In the genomic region with DNA sequence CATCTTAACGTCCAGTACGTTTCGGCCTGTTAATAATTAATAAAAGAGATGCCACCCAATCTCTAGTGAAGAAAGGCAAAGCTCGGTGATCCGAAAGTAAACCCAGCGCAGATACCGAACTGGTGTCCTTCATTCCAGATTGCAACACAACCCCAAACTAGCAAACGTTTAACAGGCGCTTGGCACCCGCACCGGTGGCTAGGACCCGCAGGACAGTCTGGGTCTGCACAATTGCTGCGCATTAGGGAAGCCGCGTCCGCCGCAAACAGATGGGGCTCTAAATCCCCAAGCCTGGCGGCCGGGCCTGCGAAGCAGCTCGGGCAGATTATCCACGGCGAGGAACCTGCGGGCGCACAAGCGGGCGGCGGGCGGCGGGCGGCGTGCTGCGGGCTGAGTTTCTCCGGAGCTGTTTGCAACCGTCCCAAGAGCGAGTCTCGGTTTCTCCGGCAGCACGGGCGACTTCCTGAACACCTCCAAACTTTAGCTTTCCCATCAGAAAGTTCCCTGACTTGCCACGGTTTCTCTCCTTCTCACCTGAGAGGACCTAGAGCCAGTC, we compare ENCODE assay signal across 8 cellular contexts.
DNase-seq lines count a peak whose midpoint lies in the region; ATAC-seq and TF ChIP-seq lines count a peak whose summit lies in the region.

No MANE protein-coding gene starts in this region.

- peak; percentile 65 for DNase-seq in AG08396 (ENCODE audit: low spot score)
- DNase-seq in iPS-NIHi7 (ENCODE audit: extremely low spot score) = peak; percentile 35
- DNase-seq in GM19240 (ENCODE audit: insufficient read length, low spot score) = no peak

- POLR2A ChIA-PET in HEK293 (lab: Yijun Ruan, JAX) = no interaction called here

- peaks cover 48% of the 10 kb centered on the region for H3K4me1 Mint-ChIP-seq in brain

- ATAC-seq in SK-N-SH treated with all-trans-retinoic acid at 6 μM for 48 hours = peak; percentile 61
- no peak for ATAC-seq in HG03457 (IDR thresholded peaks at IDR 0.05; ENCODE audit: unreplicated experiment)

- H3K36me3 ChIP-seq in HEK293 (ENCODE audit: control insufficient read depth in 2 of 2, insufficient read depth in 1 of 2, low read length in 2 of 2) (no peaks in the 10 kb centered on the region), skeletal muscle tissue (ENCODE audit: control insufficient read depth in 3 of 3, insufficient read depth in 3 of 3, low read length in 3 of 3) (no peaks in the 10 kb centered on the region)

- peaks cover 20% of the 10 kb centered on the region for H3K4me1 ChIP-seq in HEK293 (ENCODE audit: control insufficient read depth, insufficient read depth, low read length)
- H3K4me1 ChIP-seq in skeletal muscle tissue (ENCODE audit: control insufficient read depth in 3 of 3, insufficient read depth in 3 of 3, low read length in 3 of 3) = peaks cover 14 to 38% (median 17%) of the 10 kb centered on the region in 3 donors

- H3K4me3 ChIP-seq in HEK293 (ENCODE audit: low read depth, low read length) (peak overlapping the region; percentile 72), skeletal muscle tissue (ENCODE audit: low read length in 3 of 3) (peak overlapping the region; percentile 78 to 84 (median 80))

- TF ChIP-seq CTCF in HEK293 (tag by site-specific recombination; IDR thresholded peaks at IDR 0.05) (no peak; the same call in 1 of the 2 replicates), brain (conservative IDR thresholded peaks at IDR 0.05) (no peak)

- peaks cover 76% of the 10 kb centered on the region for H3K27me3 Mint-ChIP-seq in brain

- H3K4me3 Mint-ChIP-seq in brain = peak overlapping the region; percentile 64 to 86 (median 72)

- CTCF ChIA-PET in HEK293 (lab: Yijun Ruan, JAX) = interaction anchor here (0.5 to 1.2 kb wide), 2 partner anchors 71 to 461 kb away, joined by 3 to 4 read pairs; no protein-coding TSS in a partner anchor

- H3K36me3 Mint-ChIP-seq in brain = no peaks in the 10 kb centered on the region

- peak overlapping the region; percentile 86 to 93 (median 91) for H3K9ac ChIP-seq in skeletal muscle tissue (ENCODE audit: low read depth in 1 of 3, low read length in 3 of 3)

- no peaks in the 10 kb centered on the region for H3K9me3 ChIP-seq in HEK293 (ENCODE audit: control insufficient read depth, insufficient read depth, low read depth, low read length)
- no peaks in the 10 kb centered on the region for H3K9me3 ChIP-seq in skeletal muscle tissue (ENCODE audit: control insufficient read depth in 3 of 3, low read length in 3 of 3)

- H3K27ac ChIP-seq in HEK293 (ENCODE audit: extremely low read depth, low read depth, low read length) (peak overlapping the region; percentile 96; the same call in 1 of the 2 replicates), skeletal muscle tissue (ENCODE audit: low read depth, low read length) (peak overlapping the region; percentile 97)

- H3K27me3 ChIP-seq in skeletal muscle tissue (ENCODE audit: control insufficient read depth in 3 of 3, insufficient read depth in 3 of 3, low read length in 3 of 3) = no peaks in the 10 kb centered on the region

- H3K9me3 Mint-ChIP-seq in brain = no peaks in the 10 kb centered on the region

- peak overlapping the region; percentile 37 to 72 (median 68) for H3K27ac Mint-ChIP-seq in brain

TF ChIP-seq in HEK293, 187 proteins besides CTCF, POLR2A, EP300 and RAD21:
- 0 out of 2 replicates have a peak, but pooled peaks have one; percentile 41 for TF ChIP-seq ZEB2 (tag by site-specific recombination; IDR thresholded peaks at IDR 0.05)
- 0 out of 2 replicates have a peak, but pooled peaks have one; percentile 29 for TF ChIP-seq MZF1 (tag by site-specific recombination; IDR thresholded peaks at IDR 0.05; ENCODE audit: borderline replicate concordance)
- TF ChIP-seq ZNF600 (tag by site-specific recombination; IDR thresholded peaks at IDR 0.05) = 0 out of 2 replicates have a peak, but pooled peaks have one; percentile 70
- no peak for TF ChIP-seq ZNF175 (tag by site-specific recombination; IDR thresholded peaks at IDR 0.05)
- TF ChIP-seq, protein P1, sequence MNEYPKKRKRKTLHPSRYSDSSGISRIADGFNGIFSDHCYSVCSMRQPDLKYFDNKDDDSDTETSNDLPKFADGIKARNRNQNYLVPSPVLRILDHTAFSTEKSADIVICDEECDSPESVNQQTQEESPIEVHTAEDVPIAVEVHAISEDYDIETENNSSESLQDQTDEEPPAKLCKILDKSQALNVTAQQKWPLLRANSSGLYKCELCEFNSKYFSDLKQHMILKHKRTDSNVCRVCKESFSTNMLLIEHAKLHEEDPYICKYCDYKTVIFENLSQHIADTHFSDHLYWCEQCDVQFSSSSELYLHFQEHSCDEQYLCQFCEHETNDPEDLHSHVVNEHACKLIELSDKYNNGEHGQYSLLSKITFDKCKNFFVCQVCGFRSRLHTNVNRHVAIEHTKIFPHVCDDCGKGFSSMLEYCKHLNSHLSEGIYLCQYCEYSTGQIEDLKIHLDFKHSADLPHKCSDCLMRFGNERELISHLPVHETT (tag by site-specific recombination; IDR thresholded peaks at IDR 0.05) = no peak
- peak; percentile 80 for TF ChIP-seq ZNF335 (tag by site-specific recombination; conservative IDR thresholded peaks at IDR 0.05)
- peak; percentile 96 for TF ChIP-seq ZBTB8A (tag by site-specific recombination; IDR thresholded peaks at IDR 0.05)
- TF ChIP-seq ZBTB17 (tag by site-specific recombination; IDR thresholded peaks at IDR 0.05) = peak; percentile 55
- peak; percentile 44; the same call in 1 of the 2 replicates for TF ChIP-seq ZBTB20 (tag by site-specific recombination; IDR thresholded peaks at IDR 0.05)
- TF ChIP-seq GFI1B (tag by site-specific recombination; IDR thresholded peaks at IDR 0.05) = no peak

TF ChIP-seq in SK-N-SH treated with all-trans-retinoic acid at 6 μM for 48 hours, 23 proteins besides CTCF, POLR2A, EP300 and RAD21 (continues in another document):
- TF ChIP-seq ZNF70 (CRISPR knock-in tag; IDR thresholded peaks at IDR 0.05) (no peak), SNAI2 (CRISPR knock-in tag; IDR thresholded peaks at IDR 0.05) (no peak), TOX (CRISPR knock-in tag; IDR thresholded peaks at IDR 0.05; ENCODE audit: borderline replicate concordance) (no peak), BACH2 (CRISPR knock-in tag; IDR thresholded peaks at IDR 0.05; ENCODE audit: borderline replicate concordance) (no peak), GLIS3 (CRISPR knock-in tag; IDR thresholded peaks at IDR 0.05) (no peak), TSHZ2 (CRISPR knock-in tag; IDR thresholded peaks at IDR 0.05) (no peak), CSDC2 (CRISPR knock-in tag; IDR thresholded peaks at IDR 0.05) (no peak), ZFP30 (CRISPR knock-in tag; IDR thresholded peaks at IDR 0.05) (no peak), ARNTL (CRISPR knock-in tag; IDR thresholded peaks at IDR 0.05; ENCODE audit: borderline replicate concordance, low read depth) (no peak), OSR1 (CRISPR knock-in tag; IDR thresholded peaks at IDR 0.05) (no peak), ISL1 (CRISPR knock-in tag; IDR thresholded peaks at IDR 0.05) (no peak), ESRRG (CRISPR knock-in tag; IDR thresholded peaks at IDR 0.05) (no peak), TCF4 (CRISPR knock-in tag; IDR thresholded peaks at IDR 0.05; ENCODE audit: borderline replicate concordance) (no peak), CREB5 (CRISPR knock-in tag; IDR thresholded peaks at IDR 0.05; ENCODE audit: low read depth) (no peak)
- TF ChIP-seq, protein P2, sequence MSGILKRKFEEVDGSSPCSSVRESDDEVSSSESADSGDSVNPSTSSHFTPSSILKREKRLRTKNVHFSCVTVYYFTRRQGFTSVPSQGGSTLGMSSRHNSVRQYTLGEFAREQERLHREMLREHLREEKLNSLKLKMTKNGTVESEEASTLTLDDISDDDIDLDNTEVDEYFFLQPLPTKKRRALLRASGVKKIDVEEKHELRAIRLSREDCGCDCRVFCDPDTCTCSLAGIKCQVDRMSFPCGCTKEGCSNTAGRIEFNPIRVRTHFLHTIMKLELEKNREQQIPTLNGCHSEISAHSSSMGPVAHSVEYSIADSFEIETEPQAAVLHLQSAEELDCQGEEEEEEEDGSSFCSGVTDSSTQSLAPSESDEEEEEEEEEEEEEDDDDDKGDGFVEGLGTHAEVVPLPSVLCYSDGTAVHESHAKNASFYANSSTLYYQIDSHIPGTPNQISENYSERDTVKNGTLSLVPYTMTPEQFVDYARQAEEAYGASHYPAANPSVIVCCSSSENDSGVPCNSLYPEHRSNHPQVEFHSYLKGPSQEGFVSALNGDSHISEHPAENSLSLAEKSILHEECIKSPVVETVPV (CRISPR knock-in tag; IDR thresholded peaks at IDR 0.05) = no peak
